ENCODE assay signal across 29 cellular contexts in the genomic region with DNA sequence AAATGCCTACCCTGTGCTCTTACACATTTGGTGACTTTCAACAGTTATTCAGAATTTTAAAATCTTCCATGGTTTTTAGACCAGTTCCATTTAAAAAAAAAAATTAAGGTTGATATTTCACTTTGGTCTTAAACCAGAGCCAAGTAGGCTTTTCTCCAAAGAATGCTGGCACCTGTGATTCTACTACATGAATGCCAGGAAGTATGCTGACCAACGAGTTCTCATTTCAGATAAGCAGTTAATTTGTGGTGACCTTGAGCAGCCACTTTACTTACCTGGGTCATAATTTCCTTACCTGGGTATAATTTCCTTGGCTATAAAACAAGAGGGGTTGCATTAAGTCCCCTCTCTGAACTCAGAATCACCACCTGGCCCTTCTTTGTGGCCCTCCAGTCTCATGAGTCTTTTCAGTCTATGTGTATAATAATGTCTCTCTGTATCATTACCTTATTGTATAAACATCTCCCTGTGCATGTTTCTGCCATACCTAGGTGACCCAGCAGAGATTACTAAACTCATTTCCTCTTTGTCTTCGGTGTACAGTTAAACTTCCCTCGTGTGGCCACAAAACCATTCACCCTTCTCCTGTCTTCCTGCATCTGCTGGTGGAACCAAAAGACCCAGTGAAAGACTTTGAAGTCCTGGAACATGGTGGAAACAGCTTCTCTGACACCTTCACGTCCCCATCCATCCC.
"Had no signal": no experiment of that assay in that cellular context is flagged by ENCODE, and none has a peak within 500 bp of the region (broad histone marks: within the 10 kb centered on the region; RNA-seq: fewer than 3 reads in every experiment).

No MANE protein-coding gene starts in this region.

- H3K27me3 Mint-ChIP-seq: activated CD4-positive, alpha-beta memory T cell treated with anti-CD3 and anti-CD28 coated beads for 36 hours; central memory CD8-positive, alpha-beta T cell; memory B cell had no signal

- H3K9me3 ChIP-seq: suprapubic skin had no signal

- DNase-seq: activated CD4-positive, alpha-beta memory T cell treated with anti-CD3 and anti-CD28 coated beads for 36 hours; activated CD4-positive, alpha-beta T cell treated with anti-CD3 and anti-CD28 coated beads for 4 hours; activated CD8-positive, alpha-beta memory T cell treated with anti-CD3 and anti-CD28 coated beads, Interleukin-2, amount 50 U/mL, for 4 hours; activated effector memory CD4-positive, alpha-beta T cell treated with anti-CD3 and anti-CD28 coated beads, Interleukin-2, amount 50 U/mL, for 16 hours; activated naive CD4-positive, alpha-beta T cell treated with anti-CD3 and anti-CD28 coated beads, Interleukin-2, amount 10 ng/mL, durations not matched to agents 7 days and 5 days; activated T-cell treated with anti-CD3 and anti-CD28 coated beads, Interleukin-2, amount 50 U/mL, for 1 hour; amygdala; dermis blood vessel endothelial cell; effector CD4-positive, alpha-beta T cell; foreskin keratinocyte; heart left ventricle; hypothalamus; left ventricle myocardium superior; midbrain; naive thymus-derived CD8-positive, alpha-beta T cell; nucleus accumbens; right cardiac atrium; stimulated activated CD4-positive, alpha-beta T cell treated with anti-CD3 and anti-CD28 coated beads, Interleukin-15, amount 100 ng/mL, for 24 hours; stimulated activated CD4-positive, alpha-beta T cell treated with anti-CD3 and anti-CD28 coated beads, Interleukin-2, amount 100 ng/mL, for 24 hours; stimulated activated naive B cell treated with anti-CD40 and anti-IgM and Interleukin-4, amounts not matched to agents 10 μg/mL and 1 μg/mL and 100 μg/mL, for 72 hours; T-helper 9 cell had no signal

- H3K4me3 ChIP-seq: esophagus muscularis mucosa, heart left ventricle, suprapubic skin, tibial nerve had no signal

- H3K27me3 ChIP-seq: esophagus muscularis mucosa, foreskin keratinocyte, heart left ventricle, suprapubic skin, tibial nerve had no signal

- H3K36me3 Mint-ChIP-seq: activated CD4-positive, alpha-beta memory T cell treated with anti-CD3 and anti-CD28 coated beads for 36 hours; activated naive CD4-positive, alpha-beta T cell treated with anti-CD3 and anti-CD28 coated beads, Interleukin-2, amount 10 ng/mL, durations not matched to agents 7 days and 5 days; memory B cell; stimulated activated naive B cell treated with anti-CD40 and anti-IgM and Interleukin-4, amounts not matched to agents 10 μg/mL and 1 μg/mL and 100 μg/mL, for 72 hours had no signal

- H3K27ac Mint-ChIP-seq: activated CD4-positive, alpha-beta memory T cell treated with anti-CD3 and anti-CD28 coated beads for 36 hours; activated naive CD4-positive, alpha-beta T cell treated with anti-CD3 and anti-CD28 coated beads, Interleukin-2, amount 10 ng/mL, durations not matched to agents 7 days and 5 days; activated T-helper 1 cell treated with anti-CD3 and anti-CD28 coated beads, Interleukin-12 subunit alpha, Interleukin-12 subunit beta, Interleukin-2, Interleukin-4 antibody, amounts not matched to agents 30 ng/mL and 10 ng/mL and 1 ng/mL, durations not matched to agents 14 hours and 24 hours and 36 hours; memory B cell; stimulated activated naive B cell treated with anti-CD40 and anti-IgM and Interleukin-4, amounts not matched to agents 10 μg/mL and 1 μg/mL and 100 μg/mL, for 72 hours had no signal

- H3K4me3 Mint-ChIP-seq: activated CD4-positive, alpha-beta memory T cell treated with anti-CD3 and anti-CD28 coated beads for 36 hours; activated naive CD4-positive, alpha-beta T cell treated with anti-CD3 and anti-CD28 coated beads, Interleukin-2, amount 10 ng/mL, durations not matched to agents 7 days and 5 days; activated T-helper 1 cell treated with anti-CD3 and anti-CD28 coated beads, Interleukin-12 subunit alpha, Interleukin-12 subunit beta, Interleukin-2, Interleukin-4 antibody, amounts not matched to agents 30 ng/mL and 10 ng/mL and 1 ng/mL, durations not matched to agents 14 hours and 24 hours and 36 hours; central memory CD8-positive, alpha-beta T cell; memory B cell; naive thymus-derived CD8-positive, alpha-beta T cell; neural crest cell; stimulated activated naive B cell treated with anti-CD40 and anti-IgM and Interleukin-4, amounts not matched to agents 10 μg/mL and 1 μg/mL and 100 μg/mL, for 72 hours had no signal

- H3K36me3 ChIP-seq: esophagus muscularis mucosa, heart left ventricle, suprapubic skin, tibial nerve had no signal

- ATAC-seq: foreskin keratinocyte; heart left ventricle; left ventricle myocardium superior; naive thymus-derived CD8-positive, alpha-beta T cell; right cardiac atrium; stimulated activated naive B cell treated with anti-CD40 and anti-IgM and Interleukin-4, amounts not matched to agents 10 μg/mL and 1 μg/mL and 100 μg/mL, for 72 hours had no signal

- H3K27ac ChIP-seq: esophagus muscularis mucosa, foreskin keratinocyte, heart left ventricle, suprapubic skin, tibial nerve, VCaP had no signal

- H3K4me1 ChIP-seq: foreskin keratinocyte, suprapubic skin had no signal

- H3K9me3 Mint-ChIP-seq: activated naive CD4-positive, alpha-beta T cell treated with anti-CD3 and anti-CD28 coated beads, Interleukin-2, amount 10 ng/mL, durations not matched to agents 7 days and 5 days had no signal

- H3K4me1 Mint-ChIP-seq: activated naive CD4-positive, alpha-beta T cell treated with anti-CD3 and anti-CD28 coated beads, Interleukin-2, amount 10 ng/mL, durations not matched to agents 7 days and 5 days; memory B cell; stimulated activated naive B cell treated with anti-CD40 and anti-IgM and Interleukin-4, amounts not matched to agents 10 μg/mL and 1 μg/mL and 100 μg/mL, for 72 hours had no signal
